In the genomic region with DNA sequence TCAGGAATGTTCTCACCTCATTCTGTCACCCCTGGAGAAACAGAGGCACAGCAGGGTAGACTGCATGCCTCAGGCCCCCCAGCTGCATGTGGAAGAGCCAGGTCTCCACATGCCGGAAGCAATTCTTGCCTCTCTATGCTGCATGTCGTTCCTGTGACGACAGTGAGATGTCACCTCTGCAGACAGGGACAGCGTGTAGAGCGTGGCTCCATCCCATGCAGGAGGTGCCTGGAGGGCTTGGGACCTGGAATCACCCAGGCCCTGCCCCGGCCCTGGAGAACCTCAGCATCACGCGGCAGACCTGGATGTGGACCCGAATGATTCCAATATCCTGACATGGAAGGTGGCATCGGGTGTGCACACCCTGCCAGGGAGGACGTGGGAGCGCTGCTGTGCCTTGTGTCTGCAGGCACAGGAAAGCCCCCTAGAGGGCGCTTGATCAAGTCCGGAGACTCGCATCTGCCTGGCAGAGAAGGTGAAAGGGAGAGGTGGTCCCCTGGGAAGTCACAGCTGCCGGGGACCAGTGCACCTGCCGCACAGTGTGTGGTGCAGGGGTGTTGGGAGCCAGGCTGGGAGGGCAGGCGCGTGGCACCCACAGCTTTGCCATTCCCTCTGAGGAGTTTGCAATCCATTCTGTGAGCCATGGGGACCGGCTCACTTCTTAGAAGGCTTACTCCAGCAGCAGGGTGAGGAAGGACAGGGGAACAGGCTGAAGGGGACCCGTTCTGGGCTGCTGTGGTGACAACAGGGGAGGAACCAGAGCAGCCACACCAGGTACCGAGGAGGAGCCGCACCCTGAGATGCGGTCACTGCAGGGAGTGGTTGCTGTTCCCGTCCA, we compare ENCODE assay signal across 8 cellular contexts. TPM values are rescaled to one million over a fixed set of nuclear protein-coding genes. Genes with fewer than 3 reads are reported as not detected.
DNase-seq lines count a peak whose midpoint lies in the region; ATAC-seq and TF ChIP-seq lines count a peak whose summit lies in the region.

No MANE protein-coding gene starts in this region.

- H3K9ac ChIP-seq in smooth muscle cell (ENCODE audit: low read depth) = no peak overlapping the region

- H3K4me2 ChIP-seq in smooth muscle cell = no peak overlapping the region

- no peaks in the 10 kb centered on the region for H3F3A ChIP-seq in smooth muscle cell (ENCODE audit: low read depth)

- no peak overlapping the region for H3K27ac ChIP-seq in heart right ventricle
- H3K27ac ChIP-seq in smooth muscle cell (ENCODE audit: low read depth) = no peak overlapping the region
- H3K27ac ChIP-seq in ascending aorta = no peak overlapping the region

- ATAC-seq in GM18511 (IDR thresholded peaks at IDR 0.05; ENCODE audit: unreplicated experiment) (peak; percentile 89), HG02938 (IDR thresholded peaks at IDR 0.05; ENCODE audit: unreplicated experiment) (peak; percentile 83), heart right ventricle (peak in 4 of 8 donors; percentile 44 to 74 (median 59))

- intact Hi-C loops in heart right ventricle (cut with DNase I) = no loop called here
- intact Hi-C loops in ascending aorta (cut with DNase I) = no loop called here

- WGBS in heart right ventricle, 2 donors = 38 to 39% methylated on average over 25 of the region's 25 CpGs
- WGBS in smooth muscle cell (ENCODE audit: low lambda C conversion rate) = 45% methylated on average over 25 of the region's 25 CpGs

- H3K27me3 ChIP-seq in BE2C (peaks cover 34% of the 10 kb centered on the region), heart right ventricle (peaks cover 0 to 60% (median 53%) of the 10 kb centered on the region in 7 donors), smooth muscle cell (ENCODE audit: low read depth) (peaks cover 24% of the 10 kb centered on the region), ascending aorta (no peaks in the 10 kb centered on the region)

- no peaks in the 10 kb centered on the region for H3K79me2 ChIP-seq in smooth muscle cell (ENCODE audit: low read depth)

- no peaks in the 10 kb centered on the region for H4K20me1 ChIP-seq in smooth muscle cell (ENCODE audit: low read depth)

- H2AFZ ChIP-seq in smooth muscle cell (ENCODE audit: low read depth) = no peak overlapping the region

- H3K36me3 ChIP-seq in BE2C (no peaks in the 10 kb centered on the region), heart right ventricle (no peaks in the 10 kb centered on the region), smooth muscle cell (ENCODE audit: low read depth) (no peaks in the 10 kb centered on the region), ascending aorta (no peaks in the 10 kb centered on the region)

- H3K4me1 ChIP-seq in BE2C = no peaks in the 10 kb centered on the region
- no peaks in the 10 kb centered on the region for H3K4me1 ChIP-seq in heart right ventricle
- H3K4me1 ChIP-seq in smooth muscle cell (ENCODE audit: low read depth) = no peaks in the 10 kb centered on the region
- no peaks in the 10 kb centered on the region for H3K4me1 ChIP-seq in ascending aorta

- DNase-seq in BE2C (peak; percentile 69), NCI-H345 (lab: John Stamatoyannopoulos, UW) (peak; percentile 83), activated T-cell treated with anti-CD3 and anti-CD28 coated beads for 4 hours (peak; percentile 14), heart right ventricle (peak in 1 of 2 donors; percentile 15), smooth muscle cell (lab: John Stamatoyannopoulos, UW; ENCODE audit: unreplicated experiment) (peak; percentile 8), ascending aorta (ENCODE audit: low spot score in 2 of 2) (no peak)

- TF ChIP-seq CTCF in BE2C (IDR thresholded peaks at IDR 0.05; ENCODE audit: low read depth, low read length) = peak; percentile 75
- TF ChIP-seq CTCF in heart right ventricle (IDR thresholded peaks at IDR 0.05) = peak; percentile 17 to 74 (median 57)
- TF ChIP-seq CTCF in smooth muscle cell (IDR thresholded peaks at IDR 0.05; ENCODE audit: borderline replicate concordance, insufficient read depth, poor library complexity, severe bottlenecking) = peak; percentile 61
- TF ChIP-seq CTCF in ascending aorta (IDR thresholded peaks at IDR 0.05) = peak in 1 of 3 experiments; percentile 24

- H3K9me3 ChIP-seq in BE2C (no peaks in the 10 kb centered on the region), heart right ventricle (no peaks in the 10 kb centered on the region), smooth muscle cell (replicated peaks; ENCODE audit: low read depth) (no peaks in the 10 kb centered on the region), ascending aorta (no peaks in the 10 kb centered on the region)

- H3K4me3 ChIP-seq in BE2C (ENCODE audit: low read depth, low read length) (no peak overlapping the region), heart right ventricle (no peak overlapping the region), smooth muscle cell (no peak overlapping the region), ascending aorta (no peak overlapping the region)

RNA-seq across cellular contexts. Expression of a gene that starts 45.3 kb away (rescaled TPM):
- polyA plus RNA-seq in BE2C (2012; ENCODE audit: insufficient read depth, insufficient read length, low read depth) = not detected
- under 1 TPM in 2 of 10 donors, not detected in 8; 0.07 to 0.08 TPM for total RNA-seq in heart right ventricle
- polyA plus RNA-seq in heart right ventricle = under 1 TPM; 0.01 to 0.07 TPM
- total RNA-seq in smooth muscle cell = not detected in 2 replicates
- polyA plus RNA-seq in smooth muscle cell = 0.07 TPM in 1 of 2 replicates, not detected in the other
- total RNA-seq in ascending aorta = not detected

Comparison
In these comparisons a context has a peak if more than half of its experiments do, and no peak if none do; other contexts are left out.
1. DNase-seq: peak in BE2C (single experiment), NCI-H345 (single experiment), activated T-cell treated with anti-CD3 and anti-CD28 coated beads for 4 hours (single experiment) and smooth muscle cell (single experiment); none in ascending aorta (0 of 2).